12 cellular contexts compared by ENCODE assay signal in genomic region chr6:139905404-139906052, GRCh38.
DNase-seq lines count a peak whose midpoint lies in the region; ATAC-seq and TF ChIP-seq lines count a peak whose summit lies in the region.
"Had no signal": no experiment of that assay in that cellular context is flagged by ENCODE, and none has a peak within 500 bp of the region (broad histone marks: within the 10 kb centered on the region; RNA-seq: fewer than 3 reads in every experiment).

No MANE protein-coding gene starts in this region.

- H3K27me3 Mint-ChIP-seq in chondrocyte (ENCODE audit: low read depth): no peaks in the 10 kb centered on the region
- H3K27me3 Mint-ChIP-seq in nephron (ENCODE audit: low read depth): no peaks in the 10 kb centered on the region
- H3K27me3 Mint-ChIP-seq: stimulated activated naive B cell treated with anti-CD40 and anti-IgM and Interleukin-4, amounts not matched to agents 10 μg/mL and 1 μg/mL and 100 μg/mL, for 72 hours had no signal

- DNase-seq in AG20443 (ENCODE audit: low spot score) (peak; percentile 29), LHCN-M2 (ENCODE audit: low read depth) (peak; percentile 21), chondrocyte (ENCODE audit: low spot score) (no peak), DMS79 (lab: John Stamatoyannopoulos, UW) (no peak)
- no peak for DNase-seq in central memory CD4-positive, alpha-beta T cell
- DNase-seq: activated naive CD4-positive, alpha-beta T cell; BE2C; stimulated activated naive B cell treated with anti-CD40 and anti-IgM and Interleukin-4, amounts not matched to agents 10 μg/mL and 1 μg/mL and 100 μg/mL, for 72 hours; WERI-Rb-1 had no signal

- no peak overlapping the region for H3K27ac Mint-ChIP-seq in chondrocyte (ENCODE audit: unreplicated experiment)
- H3K27ac Mint-ChIP-seq in nephron: peak overlapping the region in 2 of 3 experiments; percentile 8 to 45
- H3K27ac Mint-ChIP-seq: stimulated activated naive B cell treated with anti-CD40 and anti-IgM and Interleukin-4, amounts not matched to agents 10 μg/mL and 1 μg/mL and 100 μg/mL, for 72 hours had no signal

- no peak for ATAC-seq in HG03095 (IDR thresholded peaks at IDR 0.05; ENCODE audit: unreplicated experiment)
- ATAC-seq in GM18502 (IDR thresholded peaks at IDR 0.05; ENCODE audit: poor library complexity, unreplicated experiment): no peak
- ATAC-seq: stimulated activated naive B cell treated with anti-CD40 and anti-IgM and Interleukin-4, amounts not matched to agents 10 μg/mL and 1 μg/mL and 100 μg/mL, for 72 hours had no signal

- peaks cover 9% of the 10 kb centered on the region for H3K4me1 Mint-ChIP-seq in chondrocyte (ENCODE audit: low read depth)
- peaks cover 9% of the 10 kb centered on the region for H3K4me1 Mint-ChIP-seq in nephron

- peaks cover 4% of the 10 kb centered on the region for H3K36me3 Mint-ChIP-seq in chondrocyte (ENCODE audit: low read depth)
- no peaks in the 10 kb centered on the region for H3K36me3 Mint-ChIP-seq in nephron (ENCODE audit: low read depth)

- H3K4me3 Mint-ChIP-seq in chondrocyte (ENCODE audit: unreplicated experiment) (no peak overlapping the region), nephron (no peak overlapping the region)
- H3K4me3 Mint-ChIP-seq: stimulated activated naive B cell treated with anti-CD40 and anti-IgM and Interleukin-4, amounts not matched to agents 10 μg/mL and 1 μg/mL and 100 μg/mL, for 72 hours had no signal

- H3K9me3 Mint-ChIP-seq in chondrocyte (ENCODE audit: low read depth): peaks cover 9% of the 10 kb centered on the region
- peaks cover 2% of the 10 kb centered on the region for H3K9me3 Mint-ChIP-seq in nephron

- TF ChIP-seq CTCF in chondrocyte (IDR thresholded peaks at IDR 0.05): peak; percentile 51
- no peak for TF ChIP-seq CTCF in nephron (IDR thresholded peaks at IDR 0.05; ENCODE audit: unreplicated experiment in 3 of 3)

Comparison
In these comparisons a context has a peak if more than half of its experiments do, and no peak if none do; other contexts are left out.
1. DNase-seq: peak in AG20443 (single experiment) and LHCN-M2 (single experiment); none in chondrocyte (single experiment), central memory CD4-positive, alpha-beta T cell (single experiment) and DMS79 (single experiment).